In the genomic region with DNA sequence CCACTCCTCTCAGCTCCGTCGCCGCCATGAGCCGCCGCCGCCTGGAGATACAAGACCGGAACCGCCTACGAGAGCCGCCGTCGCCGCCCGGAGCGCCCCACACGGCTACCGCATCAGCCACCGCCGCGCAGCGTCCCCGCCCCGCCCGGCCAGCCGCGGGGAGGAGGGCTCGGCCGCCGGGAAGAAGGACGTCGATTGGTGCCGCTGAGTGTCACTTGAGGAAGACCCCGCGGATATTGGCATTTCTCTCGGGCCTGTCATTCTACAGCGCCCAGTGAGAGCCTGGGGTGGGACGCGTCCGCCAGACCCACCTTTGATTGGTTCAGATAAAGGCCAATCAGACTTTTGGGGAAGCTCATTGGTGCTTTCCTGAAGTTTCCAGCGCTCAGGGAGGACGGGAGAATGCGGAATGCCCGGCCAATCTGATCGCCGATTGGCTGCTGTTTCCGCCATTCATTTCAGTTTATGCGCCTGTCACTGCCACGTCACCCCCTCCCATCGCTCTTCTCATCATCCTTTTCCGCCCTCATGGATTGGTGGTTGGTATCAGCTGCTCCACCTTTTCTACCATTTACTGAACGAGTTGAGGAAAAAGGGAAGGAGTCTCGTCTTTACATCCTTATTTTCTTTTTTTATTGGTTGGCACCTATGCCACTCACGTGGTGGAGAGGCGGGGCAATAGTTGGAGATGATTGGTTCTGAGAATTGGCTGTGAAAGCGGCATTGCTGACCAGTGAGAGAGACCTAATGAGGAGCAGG, we compare ENCODE assay signal across 8 cellular contexts.
DNase-seq lines count a peak whose midpoint lies in the region; ATAC-seq and FAIRE-seq lines count a peak whose summit lies in the region.

OSBP (minus strand) TSS at position 138 of the 759 bp plus-strand sequence; CDS start at position 28, 110 bp downstream.

- H3K4me3 Mint-ChIP-seq in effector memory CD8-positive, alpha-beta T cell: peak within 1 kb of the TSS; percentile 92 to 97

- peak within 1 kb of the TSS; percentile 49 to 86 for H3K27ac Mint-ChIP-seq in effector memory CD8-positive, alpha-beta T cell

- ATAC-seq in GM21367 (IDR thresholded peaks at IDR 0.05; ENCODE audit: unreplicated experiment): peak; percentile 85
- ATAC-seq in effector memory CD8-positive, alpha-beta T cell (replicated peaks): peak; percentile 76

- FAIRE-seq in HTR-8/SVneo (lab: Jason Lieb, UNC): peak; percentile 92

- H3K36me3 Mint-ChIP-seq in effector memory CD8-positive, alpha-beta T cell (ENCODE audit: insufficient read depth): peaks cover 20% of the 10 kb centered on the region

- no peaks in the 10 kb centered on the region for H3K27me3 Mint-ChIP-seq in effector memory CD8-positive, alpha-beta T cell

- DNase-seq in COR-L47 (lab: John Stamatoyannopoulos, UW): peak; percentile 100
- peak; percentile 99 for DNase-seq in HTR-8/SVneo (ENCODE audit: insufficient read length, low spot score)
- peak; percentile 100 for DNase-seq in NOMO-1 treated with dmso at 0.1 percent for 144 hours (lab: John Stamatoyannopoulos, UW; ENCODE audit: unreplicated experiment)
- peak; percentile 82 to 91 (median 85) for DNase-seq in activated CD8-positive, alpha-beta memory T cell treated with anti-CD3 and anti-CD28 coated beads for 48 hours (ENCODE audit: low read depth in 2 of 3, low spot score in 2 of 3)
- peak; percentile 95 to 99 (median 97) for DNase-seq in effector memory CD8-positive, alpha-beta T cell
- DNase-seq in medulla oblongata (ENCODE audit: extremely low spot score): peak; percentile 100
- peak; percentile 96 for DNase-seq in stimulated activated CD8-positive, alpha-beta memory T cell treated with anti-CD3 and anti-CD28 coated beads, Interleukin-12 subunit alpha, Interleukin-12 subunit beta, amount 100 ng/mL, for 1 hour (ENCODE audit: low read depth)

- H3K9me3 Mint-ChIP-seq in effector memory CD8-positive, alpha-beta T cell: no peaks in the 10 kb centered on the region

- H3K4me1 Mint-ChIP-seq in effector memory CD8-positive, alpha-beta T cell (ENCODE audit: low read depth in 2 of 2): peaks cover 27 to 46% of the 10 kb centered on the region in 2 donors

Comparison
In these comparisons a context has a peak if more than half of its experiments do, and no peak if none do; other contexts are left out.
1. Peak in every context shown above with its lines: DNase-seq and ATAC-seq.